Comparison of ENCODE assay signal across 1 cellular context in genomic region chr17:50425682-50426471, GRCh38.
TF ChIP-seq lines count a peak whose summit lies in the region.

ACSF2 (plus strand) TSS chr17:50426218; CDS start chr17:50426262, 44 bp downstream.

TF ChIP-seq in HepG2, 621 proteins besides CTCF, POLR2A, EP300 and RAD21 (continued from another document):
- TF ChIP-seq ZBTB40 (IDR thresholded peaks at IDR 0.05) (no peak), ZBTB40 (CRISPR knock-in tag; IDR thresholded peaks at IDR 0.05) (peak; percentile 27; the same call in 1 of the 2 replicates), HNRNPH1 (optimal IDR thresholded peaks at IDR 0.05; ENCODE audit: low read depth, low read length) (no peak), ZNF646 (CRISPR knock-in tag; IDR thresholded peaks at IDR 0.05) (no peak), ZNF558 (CRISPR knock-in tag; IDR thresholded peaks at IDR 0.05; ENCODE audit: borderline replicate concordance) (no peak; the same call in 1 of the 2 replicates), ZNF484 (CRISPR knock-in tag; IDR thresholded peaks at IDR 0.05; ENCODE audit: borderline replicate concordance, low read depth) (no peak), REST (IDR thresholded peaks at IDR 0.05; ENCODE audit: borderline replicate concordance in 1 of 2, low read depth in 1 of 2, low read length in 2 of 2) (peak in 1 of 2 experiments; percentile 33; a peak in 1 of 4 replicates), BHLHE40 (IDR thresholded peaks at IDR 0.05; ENCODE audit: low read length) (peak; percentile 73), ZNF460 (CRISPR knock-in tag; IDR thresholded peaks at IDR 0.05; ENCODE audit: borderline replicate concordance) (no peak), HNF4A (CRISPR knock-in tag; IDR thresholded peaks at IDR 0.05) (peak; percentile 46; the same call in 1 of the 2 replicates), POLR2G (IDR thresholded peaks at IDR 0.05; ENCODE audit: low read depth, low read length) (peak; percentile 71), HOXD1 (CRISPR knock-in tag; IDR thresholded peaks at IDR 0.05) (no peak), KLF9 (CRISPR knock-in tag; IDR thresholded peaks at IDR 0.05; ENCODE audit: low read depth) (no peak), RELA (CRISPR knock-in tag; IDR thresholded peaks at IDR 0.05) (no peak), ZBTB20 (CRISPR knock-in tag; IDR thresholded peaks at IDR 0.05; ENCODE audit: borderline replicate concordance, low read depth) (0 out of 2 replicates have a peak, but pooled peaks have one; percentile 25), ARID2 (CRISPR knock-in tag; IDR thresholded peaks at IDR 0.05; ENCODE audit: borderline replicate concordance) (no peak), ZNF407 (CRISPR knock-in tag; IDR thresholded peaks at IDR 0.05; ENCODE audit: not compliant biosample characterization) (peak; percentile 50), DR1 (CRISPR knock-in tag; IDR thresholded peaks at IDR 0.05) (0 out of 2 replicates have a peak, but pooled peaks have one; percentile 11), LCORL (IDR thresholded peaks at IDR 0.05) (peak; percentile 42; the same call in 1 of the 2 replicates), LCORL (CRISPR knock-in tag; IDR thresholded peaks at IDR 0.05) (peak; percentile 37)
